ENCODE assay signal across 21 cellular contexts in genomic region chr1:8776104-8776503, GRCh38.
"Had no signal": no experiment of that assay in that cellular context is flagged by ENCODE, and none has a peak within 500 bp of the region (broad histone marks: within the 10 kb centered on the region; RNA-seq: fewer than 3 reads in every experiment).

No MANE protein-coding gene starts in this region.

- H3K4me2 ChIP-seq: smooth muscle cell had no signal

- H3K9me3 ChIP-seq: colonic mucosa, gastroesophageal sphincter, lower lobe of right lung, ovary, stomach, upper lobe of left lung had no signal

- H3K36me3 ChIP-seq: brain microvascular endothelial cell, colonic mucosa, lower lobe of right lung, ovary, stomach, upper lobe of left lung had no signal

- ATAC-seq: activated CD4-positive, CD25-positive, alpha-beta regulatory T cell treated with anti-CD3 and anti-CD28 coated beads, Interleukin-2, amount 50 U/mL, for 24 hours; activated CD8-positive, alpha-beta T cell treated with anti-CD3 and anti-CD28 coated beads, Interleukin-2, amount 10 ng/mL, durations not matched to agents 7 days and 5 days; activated naive CD8-positive, alpha-beta T cell treated with anti-CD3 and anti-CD28 coated beads, Interleukin-2, amount 50 U/mL, for 24 hours; esophagus mucosa; gastroesophageal sphincter; lower lobe of right lung; naive thymus-derived CD8-positive, alpha-beta T cell; sciatic nerve; stimulated activated effector memory CD8-positive, alpha-beta T cell treated with anti-CD3 and anti-CD28 coated beads, Interleukin-12 subunit alpha, Interleukin-12 subunit beta, amount 100 ng/mL, for 72 hours had no signal

- DNase-seq: activated CD4-positive, alpha-beta T cell treated with anti-CD3 and anti-CD28 coated beads, Interleukin-2, amount 10 ng/mL, durations not matched to agents 7 days and 5 days; activated CD8-positive, alpha-beta T cell treated with anti-CD3 and anti-CD28 coated beads, Interleukin-2, amount 10 ng/mL, durations not matched to agents 7 days and 5 days; activated naive CD4-positive, alpha-beta T cell treated with anti-CD3 and anti-CD28 coated beads for 36 hours; activated naive CD8-positive, alpha-beta T cell treated with anti-CD3 and anti-CD28 coated beads, Interleukin-2, amount 50 U/mL, for 24 hours; activated T-cell treated with anti-CD3 and anti-CD28 coated beads, Interleukin-2, amount 50 U/mL, for 24 hours; anterior cingulate cortex; brain microvascular endothelial cell; colonic mucosa; immature natural killer cell; lower lobe of right lung; naive thymus-derived CD8-positive, alpha-beta T cell; ovary; stimulated activated CD4-positive, alpha-beta T cell treated with anti-CD3 and anti-CD28 coated beads, Interleukin-4, amount 100 ng/mL, for 24 hours; stomach; upper lobe of left lung had no signal

- H3K27me3 ChIP-seq: brain microvascular endothelial cell, colonic mucosa, gastroesophageal sphincter, ovary, stomach, upper lobe of left lung had no signal

- H3K4me1 ChIP-seq: colonic mucosa, lower lobe of right lung, upper lobe of left lung had no signal

- H3K27ac ChIP-seq: brain microvascular endothelial cell, colonic mucosa, gastroesophageal sphincter, lower lobe of right lung, ovary, stomach, upper lobe of left lung had no signal

- H3K4me3 ChIP-seq: colonic mucosa, gastroesophageal sphincter, lower lobe of right lung, ovary, smooth muscle cell, stomach, upper lobe of left lung had no signal
